ENCODE assay signal across 13 cellular contexts in genomic region chr15:84961114-84961452, GRCh38. TPM values are rescaled to one million over a fixed set of nuclear protein-coding genes. Genes with fewer than 3 reads are reported as not detected.
DNase-seq lines count a peak whose midpoint lies in the region; ATAC-seq and TF ChIP-seq lines count a peak whose summit lies in the region.
"Had no signal": no experiment of that assay in that cellular context is flagged by ENCODE, and none has a peak within 500 bp of the region (broad histone marks: within the 10 kb centered on the region; RNA-seq: fewer than 3 reads in every experiment).

No MANE protein-coding gene starts in this region.

- POLR2A ChIA-PET in A673 (lab: Charles Lee; ENCODE audit: low non-redundant PET) = no interaction called here

- peaks cover 35% of the 10 kb centered on the region for H3K4me1 ChIP-seq in A673 (ENCODE audit: insufficient read depth, low read length, poor library complexity, severe bottlenecking)
- H3K4me1 ChIP-seq in iPS-20b (ENCODE audit: insufficient read depth, low read length) = peaks cover 5% of the 10 kb centered on the region; the same call in 1 of the 2 replicates
- H3K4me1 ChIP-seq: transverse colon had no signal

- no peaks in the 10 kb centered on the region for H3K9me3 Mint-ChIP-seq in stimulated activated effector memory CD8-positive, alpha-beta T cell treated with anti-CD3 and anti-CD28 coated beads, Interleukin-12 subunit alpha, Interleukin-12 subunit beta, amount 100 ng/mL, for 72 hours

- no TSS peak for BruUV-seq in A673 (replicated peaks; lab: Mats Ljungman, UMichigan)

- no peaks in the 10 kb centered on the region for H3K36me3 ChIP-seq in A673 (ENCODE audit: insufficient read depth, low read length, poor library complexity, severe bottlenecking)
- H3K36me3 ChIP-seq in iPS-20b (ENCODE audit: insufficient read depth, low read depth, low read length) = no peaks in the 10 kb centered on the region
- H3K36me3 ChIP-seq: transverse colon had no signal

- ATAC-seq in GM21723 (IDR thresholded peaks at IDR 0.05; ENCODE audit: unreplicated experiment) = no peak
- ATAC-seq in stimulated activated effector memory CD8-positive, alpha-beta T cell treated with anti-CD3 and anti-CD28 coated beads, Interleukin-12 subunit alpha, Interleukin-12 subunit beta, amount 100 ng/mL, for 72 hours = no peak
- ATAC-seq: Panc1, T-helper 17 cell had no signal

- H3K9ac ChIP-seq in iPS-20b (ENCODE audit: low read depth, low read length) = peak overlapping the region; percentile 17; the same call in 1 of the 2 replicates

- H3K9me3 ChIP-seq in A673 (ENCODE audit: low read depth, low read length, poor library complexity, severe bottlenecking) = peaks cover 6% of the 10 kb centered on the region
- peaks cover under 1% of the 10 kb centered on the region; the same call in 1 of the 2 replicates for H3K9me3 ChIP-seq in iPS-20b (ENCODE audit: insufficient read depth, low read depth, low read length)
- H3K9me3 ChIP-seq: transverse colon had no signal

- H3K27ac Mint-ChIP-seq in stimulated activated effector memory CD8-positive, alpha-beta T cell treated with anti-CD3 and anti-CD28 coated beads, Interleukin-12 subunit alpha, Interleukin-12 subunit beta, amount 100 ng/mL, for 72 hours = no peak overlapping the region
- H3K27ac Mint-ChIP-seq: T-helper 17 cell had no signal

- H3K4me3 Mint-ChIP-seq in stimulated activated effector memory CD8-positive, alpha-beta T cell treated with anti-CD3 and anti-CD28 coated beads, Interleukin-12 subunit alpha, Interleukin-12 subunit beta, amount 100 ng/mL, for 72 hours = no peak overlapping the region
- H3K4me3 Mint-ChIP-seq: T-helper 17 cell had no signal

- in situ Hi-C loops in astrocyte of the cerebellum (cut with HindIII; ENCODE audit: low sequenced_read_pairs) = no loop called here

- no peak overlapping the region for H3K4me3 ChIP-seq in A673 (ENCODE audit: low read depth, low read length, poor library complexity, severe bottlenecking)
- no peak overlapping the region for H3K4me3 ChIP-seq in astrocyte of the cerebellum (ENCODE audit: low read depth, low read length)
- no peak overlapping the region for H3K4me3 ChIP-seq in iPS-20b (ENCODE audit: low read length)
- H3K4me3 ChIP-seq: transverse colon had no signal

- H3K36me3 Mint-ChIP-seq in stimulated activated effector memory CD8-positive, alpha-beta T cell treated with anti-CD3 and anti-CD28 coated beads, Interleukin-12 subunit alpha, Interleukin-12 subunit beta, amount 100 ng/mL, for 72 hours = peaks cover 4% of the 10 kb centered on the region

- TF ChIP-seq CTCF in A673 (conservative IDR thresholded peaks at IDR 0.05; ENCODE audit: low read depth, low read length) = no peak
- no peak for TF ChIP-seq CTCF in astrocyte of the cerebellum (IDR thresholded peaks at IDR 0.05; ENCODE audit: low read depth, low read length, missing control alignments)

- H3K27ac ChIP-seq in A673 (ENCODE audit: low read depth, low read length, poor library complexity, severe bottlenecking) (peak overlapping the region; percentile 91), iPS-20b (ENCODE audit: low read length) (no peak overlapping the region)
- H3K27ac ChIP-seq: transverse colon had no signal

- peaks cover 3% of the 10 kb centered on the region for H3K4me1 Mint-ChIP-seq in stimulated activated effector memory CD8-positive, alpha-beta T cell treated with anti-CD3 and anti-CD28 coated beads, Interleukin-12 subunit alpha, Interleukin-12 subunit beta, amount 100 ng/mL, for 72 hours

- H3K27me3 ChIP-seq in A673 (replicated peaks; ENCODE audit: insufficient read depth, low read depth, low read length, poor library complexity) (no peaks in the 10 kb centered on the region), iPS-20b (ENCODE audit: insufficient read depth, low read length) (no peaks in the 10 kb centered on the region)
- H3K27me3 ChIP-seq: transverse colon had no signal

- CTCF ChIA-PET in A673 (lab: Charles Lee) = interaction anchor here (0.6 kb wide), 1 partner anchor 83 kb away, joined by 4 read pairs; no protein-coding TSS in a partner anchor

- DNase-seq in A673 (ENCODE audit: low spot score) (no peak), HS-27A (ENCODE audit: low read depth) (peak; percentile 53), astrocyte of the cerebellum (ENCODE audit: low read depth) (peak; percentile 66), midbrain (lab: John Stamatoyannopoulos, UW) (no peak), medulla oblongata (ENCODE audit: extremely low spot score) (no peak)
- no peak for DNase-seq in stimulated activated effector memory CD8-positive, alpha-beta T cell treated with anti-CD3 and anti-CD28 coated beads, Interleukin-12 subunit alpha, Interleukin-12 subunit beta, amount 100 ng/mL, for 72 hours (ENCODE audit: low spot score in 2 of 2)
- DNase-seq: activated CD4-positive, alpha-beta T cell treated with anti-CD3 and anti-CD28 coated beads, Interleukin-2, amount 50 U/mL, for 4 hours; stimulated activated CD8-positive, alpha-beta memory T cell treated with anti-CD3 and anti-CD28 coated beads, Interleukin-4, amount 100 ng/mL, for 48 hours; T-helper 17 cell; transverse colon had no signal

- intact Hi-C loops in A673 (cut with micrococcal nuclease; ENCODE audit: unreplicated experiment) = no loop called here

RNA-seq across cellular contexts. Expression of gene PDE8A, which starts 20.6 kb away (rescaled TPM):
- total RNA-seq in A673 (2021) = 69.8 and 80.7 TPM in 2 replicates

Comparison
In these comparisons a context has a peak if more than half of its experiments do, and no peak if none do; other contexts are left out.
1. DNase-seq: peak in HS-27A (single experiment) and astrocyte of the cerebellum (single experiment); none in A673 (single experiment), midbrain (single experiment), medulla oblongata (single experiment) and stimulated activated effector memory CD8-positive, alpha-beta T cell treated with anti-CD3 and anti-CD28 coated beads, Interleukin-12 subunit alpha, Interleukin-12 subunit beta, amount 100 ng/mL, for 72 hours (0 of 2).